Comparison of ENCODE assay signal across 8 cellular contexts in genomic region chrX:115191490-115192243, GRCh38. TPM values are rescaled to one million over a fixed set of nuclear protein-coding genes. Genes with fewer than 3 reads are reported as not detected.
"Had no signal": no experiment of that assay in that cellular context is flagged by ENCODE, and none has a peak within 500 bp of the region (broad histone marks: within the 10 kb centered on the region; RNA-seq: fewer than 3 reads in every experiment).

No MANE protein-coding gene starts in this region.

- H3K9me3 Mint-ChIP-seq: IgD-negative memory B cell had no signal

- H3K27ac Mint-ChIP-seq: IgD-negative memory B cell had no signal

- DNase-seq: IMR-90 had no signal

- H3K27ac ChIP-seq: HL-60 had no signal

- H3K4me3 ChIP-seq: K562 had no signal

- H3K27me3 Mint-ChIP-seq: IgD-negative memory B cell had no signal

- H3K4me1 Mint-ChIP-seq: IgD-negative memory B cell had no signal

- H3K36me3 Mint-ChIP-seq: IgD-negative memory B cell had no signal

- FAIRE-seq: HepG2, HTR-8/SVneo, K562 had no signal

- ATAC-seq: HepG2, K562 had no signal

RNA-seq across cellular contexts. Expression of gene RBMXL3, which starts 2.5 kb away (rescaled TPM):
- total RNA-seq: HepG2, HT-29, HT1080, IMR-90 had no signal
- polyA plus RNA-seq: HepG2, IgD-negative memory B cell, IMR-90 had no signal

RNA-seq across cellular contexts. Expression of gene LRCH2, which starts 42.2 kb away (rescaled TPM):
- total RNA-seq: HepG2, HT-29 had no signal
- polyA plus RNA-seq: HepG2, IgD-negative memory B cell had no signal
